In genomic region chr1:228687562-228687961, GRCh38 we compare ENCODE assay signal across 16 cellular contexts. TPM values are rescaled to one million over a fixed set of nuclear protein-coding genes. Genes with fewer than 3 reads are reported as not detected.
DNase-seq lines count a peak whose midpoint lies in the region; ATAC-seq and TF ChIP-seq lines count a peak whose summit lies in the region.
"Had no signal": no experiment of that assay in that cellular context is flagged by ENCODE, and none has a peak within 500 bp of the region (broad histone marks: within the 10 kb centered on the region; RNA-seq: fewer than 3 reads in every experiment).

No MANE protein-coding gene starts in this region.

- no peak overlapping the region for H3K27ac ChIP-seq in foreskin keratinocyte
- H3K27ac ChIP-seq: C4-2B had no signal

- H3K4me1 Mint-ChIP-seq in activated CD4-positive, alpha-beta T cell treated with anti-CD3 and anti-CD28 coated beads, Interleukin-2, amount 10 ng/mL, durations not matched to agents 24 days and 14 days: no peaks in the 10 kb centered on the region
- H3K4me1 Mint-ChIP-seq: H9 had no signal

- H3K27ac Mint-ChIP-seq in activated CD4-positive, alpha-beta T cell treated with anti-CD3 and anti-CD28 coated beads, Interleukin-2, amount 10 ng/mL, durations not matched to agents 24 days and 14 days: no peak overlapping the region
- H3K27ac Mint-ChIP-seq: CD4-positive, alpha-beta memory T cell had no signal

- no peaks in the 10 kb centered on the region for H3K27me3 ChIP-seq in foreskin keratinocyte

- no peak overlapping the region for H3K4me3 Mint-ChIP-seq in activated CD4-positive, alpha-beta T cell treated with anti-CD3 and anti-CD28 coated beads, Interleukin-2, amount 10 ng/mL, durations not matched to agents 24 days and 14 days
- H3K4me3 Mint-ChIP-seq: CD4-positive, alpha-beta memory T cell; H9 had no signal

- peak; percentile 41 for DNase-seq in activated CD4-positive, alpha-beta T cell treated with anti-CD3 and anti-CD28 coated beads, Interleukin-2, amount 10 ng/mL, durations not matched to agents 24 days and 14 days
- no peak for DNase-seq in activated CD4-positive, alpha-beta T cell treated with anti-CD3 and anti-CD28 coated beads, Interleukin-2, amount 50 U/mL, for 4 hours
- DNase-seq in OCI-M1 (lab: John Stamatoyannopoulos, UW) (peak; percentile 60), islet precursor cell (peak; percentile 41), hippocampal formation (lab: John Stamatoyannopoulos, UW) (no peak), foreskin keratinocyte (no peak)
- DNase-seq: ACHN; AML-193; CD4-positive, alpha-beta memory T cell; DMS153; DMS79; GDM1; H9; IMR-90 had no signal

- no peaks in the 10 kb centered on the region for H3K36me3 Mint-ChIP-seq in activated CD4-positive, alpha-beta T cell treated with anti-CD3 and anti-CD28 coated beads, Interleukin-2, amount 10 ng/mL, durations not matched to agents 24 days and 14 days (ENCODE audit: low read depth)
- H3K36me3 Mint-ChIP-seq: CD4-positive, alpha-beta memory T cell had no signal

- ATAC-seq in GM18520 (IDR thresholded peaks at IDR 0.05; ENCODE audit: unreplicated experiment): no peak
- no peak for ATAC-seq in foreskin keratinocyte

- H3K4me1 ChIP-seq in foreskin keratinocyte: no peaks in the 10 kb centered on the region

- H3K27me3 Mint-ChIP-seq in activated CD4-positive, alpha-beta T cell treated with anti-CD3 and anti-CD28 coated beads, Interleukin-2, amount 10 ng/mL, durations not matched to agents 24 days and 14 days: peaks cover 17% of the 10 kb centered on the region

- TF ChIP-seq CTCF in foreskin keratinocyte (conservative IDR thresholded peaks at IDR 0.05): no peak

- no peaks in the 10 kb centered on the region for H3K9me3 Mint-ChIP-seq in activated CD4-positive, alpha-beta T cell treated with anti-CD3 and anti-CD28 coated beads, Interleukin-2, amount 10 ng/mL, durations not matched to agents 24 days and 14 days
- H3K9me3 Mint-ChIP-seq: H9 had no signal

- intact Hi-C loops in activated CD4-positive, alpha-beta T cell treated with anti-CD3 and anti-CD28 coated beads, Interleukin-2, amount 10 ng/mL, durations not matched to agents 24 days and 14 days (cut with micrococcal nuclease): no loop called here

RNA-seq across cellular contexts. Expression of gene RHOU, which starts 47.7 kb away (rescaled TPM):
- 0.51 and 0.69 TPM in 2 replicates for total RNA-seq in activated CD4-positive, alpha-beta T cell treated with anti-CD3 and anti-CD28 coated beads, Interleukin-2, amount 10 ng/mL, durations not matched to agents 24 days and 14 days
- total RNA-seq in foreskin keratinocyte: 0.46 and 1.1 TPM in 2 replicates
- polyA plus RNA-seq in foreskin keratinocyte: 0.27 and 0.46 TPM in 2 replicates

Comparison
In these comparisons a context has a peak if more than half of its experiments do, and no peak if none do; other contexts are left out.
1. DNase-seq: peak in activated CD4-positive, alpha-beta T cell treated with anti-CD3 and anti-CD28 coated beads, Interleukin-2, amount 10 ng/mL, durations not matched to agents 24 days and 14 days (single experiment), OCI-M1 (single experiment) and islet precursor cell (single experiment); none in activated CD4-positive, alpha-beta T cell treated with anti-CD3 and anti-CD28 coated beads, Interleukin-2, amount 50 U/mL, for 4 hours (0 of 2), hippocampal formation (0 of 2) and foreskin keratinocyte (0 of 2).